ENCODE assay signal across 7 cellular contexts in genomic region chr13:63337921-63338320, GRCh38.
"Had no signal": no experiment of that assay in that cellular context is flagged by ENCODE, and none has a peak within 500 bp of the region (broad histone marks: within the 10 kb centered on the region; RNA-seq: fewer than 3 reads in every experiment).

No MANE protein-coding gene starts in this region.

- H3K27me3 Mint-ChIP-seq: IgD-negative memory B cell had no signal

- DNase-seq: H9, HCEC 1CT, KG1 had no signal

- H3K4me1 Mint-ChIP-seq: GM23338, H9, IgD-negative memory B cell had no signal

- H3K9me3 Mint-ChIP-seq: GM23338 had no signal

- H3K4me3 Mint-ChIP-seq: GM23338, H9, IgD-negative memory B cell had no signal

- H3K4me3 ChIP-seq: GM23338, K562 had no signal

- ATAC-seq: GM23338, HepG2, K562 had no signal

- H2AFZ ChIP-seq: GM23338 had no signal

- H3K27ac Mint-ChIP-seq: GM23338, H9 had no signal

- H3K36me3 Mint-ChIP-seq: IgD-negative memory B cell had no signal

- H3K4me2 ChIP-seq: GM23338 had no signal
